1 cellular context compared by ENCODE assay signal in genomic region chr14:33065634-33066033, GRCh38.
"Had no signal": no experiment of that assay in that cellular context is flagged by ENCODE, and none has a peak within 500 bp of the region (broad histone marks: within the 10 kb centered on the region; RNA-seq: fewer than 3 reads in every experiment).

No MANE protein-coding gene starts in this region.

- ATAC-seq: GM12878 had no signal

- H3K4me3 ChIP-seq: GM12878 had no signal
